In genomic region chr2:195660265-195660890, GRCh38 we compare ENCODE assay signal across 8 cellular contexts. TPM values are rescaled to one million over a fixed set of nuclear protein-coding genes. Genes with fewer than 3 reads are reported as not detected.
A peak's percentile ranks its signal among the peaks of the same experiment; 100 is the strongest.
DNase-seq lines count a peak whose midpoint lies in the region; ATAC-seq, FAIRE-seq and TF ChIP-seq lines count a peak whose summit lies in the region.

No MANE protein-coding gene starts in this region.

- no peaks in the 10 kb centered on the region for H3K27me3 ChIP-seq in K562 (ENCODE audit: control insufficient read depth in 2 of 2, insufficient read depth in 2 of 2, low read length in 2 of 2)

- no TSS peak for BruUV-seq in K562 (replicated peaks; lab: Mats Ljungman, UMichigan)

- POLR2A ChIA-PET in K562 (lab: Yijun Ruan, JAX): interaction anchor here (0.5 to 1.3 kb wide), 4 partner anchors 11 to 341 kb away, joined by 3 read pairs; no protein-coding TSS in a partner anchor

- FAIRE-seq in TTC549 (lab: Jason Lieb, UNC): peak; percentile 92
- peak; percentile 75 for FAIRE-seq in K562 (lab: Jason Lieb, UNC)

- H3K9ac ChIP-seq in K562 (ENCODE audit: insufficient read depth in 1 of 2, low read depth in 2 of 2, low read length in 2 of 2): peak overlapping the region in 1 of 2 experiments; percentile 83; a peak in 2 of 4 replicates

- 16% methylated on average over 5 of the region's 5 CpGs for WGBS in K562 (ENCODE audit: insufficient coverage, low coverage, missing lambda C conversion rate)

- H2AFZ ChIP-seq in K562 (ENCODE audit: low read depth, low read length): no peak overlapping the region

- no peaks in the 10 kb centered on the region for H3K9me1 ChIP-seq in K562 (ENCODE audit: control insufficient read depth, insufficient read depth, low read length)

- peaks cover 17% of the 10 kb centered on the region; the same call in 2 of the 3 replicates for H3K36me3 ChIP-seq in K562 (ENCODE audit: control insufficient read depth, insufficient read depth, low read length)

- in situ Hi-C loops in K562 (cut with MboI): loop anchor here (25.0 kb wide), 1 partner anchor 402 kb away; the partner anchor contains the start of gene DNAH7

- TF ChIP-seq EP300 in K562 (IDR thresholded peaks at IDR 0.05; ENCODE audit: low read length): no peak

- peak overlapping the region; percentile 79 for H3K4me2 ChIP-seq in K562 (ENCODE audit: insufficient read depth, low read length)

- peak; percentile 71 to 73 for TF ChIP-seq RAD21 in K562 (CRISPR knock-in tag; conservative IDR thresholded peaks at IDR 0.05 in 1 of 2, IDR thresholded peaks at IDR 0.05 in 1 of 2)

- DNase-seq in NCI-H510A treated with DMSO at 0.1 percent for 48 hours (lab: John Stamatoyannopoulos, UW) (peak; percentile 76), NCI-H510A (lab: John Stamatoyannopoulos, UW) (no peak), NCI-H1105 (lab: John Stamatoyannopoulos, UW) (peak; percentile 51), K562 (ENCODE audit: extremely low read depth in 1 of 4, low spot score in 3 of 4) (peak; percentile 24 to 79 (median 30)), kidney glomerular epithelial cell (lab: John Stamatoyannopoulos, UW) (peak; percentile 75)
- peak; percentile 78 to 81 for DNase-seq in stimulated activated CD4-positive, alpha-beta T cell treated with anti-CD3 and anti-CD28 coated beads, Interleukin-2, amount 100 ng/mL, for 48 hours

- TF ChIP-seq POLR2A in K562 (conservative IDR thresholded peaks at IDR 0.05): no peak

- peak overlapping the region; percentile 86; the same call in 1 of the 2 replicates for H3K4me3 ChIP-seq in K562

- intact Hi-C loops in K562 (cut with micrococcal nuclease): loop anchor here (1.0 to 10.0 kb wide), 7 partner anchors 84 to 407 kb away; partner anchors contain the start of gene DNAH7

- H3K4me1 ChIP-seq in K562 (replicated peaks in 1 of 2; ENCODE audit: control insufficient read depth in 2 of 2, insufficient read depth in 2 of 2, low read length in 2 of 2): peaks cover 11 to 14% of the 10 kb centered on the region in 2 experiments

- CTCF ChIA-PET in K562 (lab: Yijun Ruan, JAX; ENCODE audit: low intra/inter-chr PET ratio): interaction anchor here (1.0 to 1.2 kb wide), 2 partner anchors 85 to 162 kb away, joined by 3 to 4 read pairs; no protein-coding TSS in a partner anchor

- H3K27ac ChIP-seq in K562 (ENCODE audit: extremely low read depth, low read depth, low read length): peak overlapping the region; percentile 96

- H4K20me1 ChIP-seq in K562 (replicated peaks; ENCODE audit: control insufficient read depth, insufficient read depth, low read length): no peaks in the 10 kb centered on the region

- TF ChIP-seq CTCF in K562 (IDR thresholded peaks at IDR 0.05 in 2 of 3, conservative IDR thresholded peaks at IDR 0.05 in 1 of 3; ENCODE audit: insufficient read depth in 2 of 3, low read depth in 1 of 3, low read length in 3 of 3): peak; percentile 48 to 70 (median 65); a peak in 5 of 6 replicates

- no peak for ATAC-seq in K562
- ATAC-seq in GM19324 (IDR thresholded peaks at IDR 0.05; ENCODE audit: low FRiP score, unreplicated experiment): no peak

- peaks cover 76% of the 10 kb centered on the region for H3K79me2 ChIP-seq in K562 (ENCODE audit: control insufficient read depth, insufficient read depth, low read length)

- no peaks in the 10 kb centered on the region for H3K9me3 ChIP-seq in K562 (replicated peaks; ENCODE audit: control insufficient read depth, insufficient read depth, low read depth, low read length)

TF ChIP-seq in K562, 482 proteins besides CTCF, POLR2A, EP300 and RAD21:
- TF ChIP-seq ARID3A (IDR thresholded peaks at IDR 0.05; ENCODE audit: borderline replicate concordance, low read depth, low read length): peak; percentile 84
- no peak for TF ChIP-seq NUFIP1 (IDR thresholded peaks at IDR 0.05; ENCODE audit: partially characterized antibody)
- TF ChIP-seq YBX1 (IDR thresholded peaks at IDR 0.05): no peak
- TF ChIP-seq ZNF717 (CRISPR knock-in tag; IDR thresholded peaks at IDR 0.05): no peak
- TF ChIP-seq DEAF1 (CRISPR knock-in tag; IDR thresholded peaks at IDR 0.05): peak; percentile 37
- no peak for TF ChIP-seq NRF1 (conservative IDR thresholded peaks at IDR 0.05 in 1 of 2, IDR thresholded peaks at IDR 0.05 in 1 of 2)
- TF ChIP-seq TAF15 (IDR thresholded peaks at IDR 0.05; ENCODE audit: low read depth, low read length): no peak
- TF ChIP-seq SMC3 (conservative IDR thresholded peaks at IDR 0.05; ENCODE audit: insufficient read depth, low read depth, low read length): 0 out of 2 replicates have a peak, but pooled peaks have one; percentile 21
- no peak for TF ChIP-seq FOXA3 (CRISPR knock-in tag; conservative IDR thresholded peaks at IDR 0.05 in 1 of 2, IDR thresholded peaks at IDR 0.05 in 1 of 2)
- TF ChIP-seq BRD9 (IDR thresholded peaks at IDR 0.05; ENCODE audit: low read depth, partially characterized antibody): peak; percentile 65
- TF ChIP-seq ZFX (CRISPR knock-in tag; IDR thresholded peaks at IDR 0.05): no peak
- TF ChIP-seq SMARCC2 (IDR thresholded peaks at IDR 0.05; ENCODE audit: low read depth): no peak
- TF ChIP-seq PHF20 (IDR thresholded peaks at IDR 0.05; ENCODE audit: partially characterized antibody): no peak
- TF ChIP-seq, protein P1, sequence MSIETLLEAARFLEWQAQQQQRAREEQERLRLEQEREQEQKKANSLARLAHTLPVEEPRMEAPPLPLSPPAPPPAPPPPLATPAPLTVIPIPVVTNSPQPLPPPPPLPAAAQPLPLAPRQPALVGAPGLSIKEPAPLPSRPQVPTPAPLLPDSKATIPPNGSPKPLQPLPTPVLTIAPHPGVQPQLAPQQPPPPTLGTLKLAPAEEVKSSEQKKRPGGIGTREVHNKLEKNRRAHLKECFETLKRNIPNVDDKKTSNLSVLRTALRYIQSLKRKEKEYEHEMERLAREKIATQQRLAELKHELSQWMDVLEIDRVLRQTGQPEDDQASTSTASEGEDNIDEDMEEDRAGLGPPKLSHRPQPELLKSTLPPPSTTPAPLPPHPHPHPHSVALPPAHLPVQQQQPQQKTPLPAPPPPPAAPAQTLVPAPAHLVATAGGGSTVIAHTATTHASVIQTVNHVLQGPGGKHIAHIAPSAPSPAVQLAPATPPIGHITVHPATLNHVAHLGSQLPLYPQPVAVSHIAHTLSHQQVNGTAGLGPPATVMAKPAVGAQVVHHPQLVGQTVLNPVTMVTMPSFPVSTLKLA (conservative IDR thresholded peaks at IDR 0.05): 0 out of 4 replicates have a peak, but pooled peaks of 1 of the 2 experiments have one; percentile 9
- 0 out of 2 replicates have a peak, but pooled peaks have one; percentile 8 for TF ChIP-seq EP400 (IDR thresholded peaks at IDR 0.05)
- no peak for TF ChIP-seq DACH1 (IDR thresholded peaks at IDR 0.05; ENCODE audit: partially characterized antibody)

RNA-seq across cellular contexts. Expression of gene SLC39A10, which starts 3.4 kb away (rescaled TPM):
- total RNA-seq in K562 (2011; cell fraction: chromatin; rRNA removed; ENCODE audit: low replicate concordance): 34.4 and 95.3 TPM in 2 replicates
- 38.0 and 44.5 TPM in 2 replicates for total RNA-seq in K562 (2011; cell fraction: nucleolus; rRNA removed)
- 59.2 and 86.5 TPM in 2 replicates for total RNA-seq in K562 (2011; cell fraction: nucleoplasm; rRNA removed)
- total RNA-seq in K562 (2014; rRNA removed) (16.7 and 20.6 TPM in 2 replicates), K562 (2014; rRNA removed; fragmentation: Illumina TruSeq; extraction: Trizol) (40.1 and 42.6 TPM in 2 replicates), K562 (2015; rRNA removed; fragmentation: Illumina TruSeq; extraction: Trizol) (36.5 and 37.7 TPM in 2 replicates), K562 (2021) (34.8 and 35.5 TPM in 2 replicates)
- polyA plus RNA-seq in K562 (2011; rRNA removed) (34.2 and 37.8 TPM in 2 replicates), K562 (2014; fragmentation: Illumina TruSeq; extraction: Trizol) (20.6 and 23.1 TPM in 2 replicates), K562 (2014; fragmentation: Nextera tagmentation; extraction: Ambion mirVana) (10 to 100 TPM; 14.5 to 18.2 TPM), K562 (2014; rRNA removed) (12.5 and 13.7 TPM in 2 replicates)
- 7.7 and 16.7 TPM in 2 replicates for polyA plus RNA-seq in K562 (2011; cell fraction: cytosol; rRNA removed)
- polyA plus RNA-seq in K562 (2011; cell fraction: nucleus; rRNA removed): 18.3 and 28.9 TPM in 2 replicates
- 13.0 and 15.7 TPM in 2 replicates for polyA plus RNA-seq in K562 (2012)
- polyA minus RNA-seq in K562 (2011; rRNA and poly(A)+ RNA removed): 118 and 121 TPM in 2 replicates
- polyA minus RNA-seq in K562 (2011; cell fraction: cytosol; rRNA and poly(A)+ RNA removed): 26.0 and 45.5 TPM in 2 replicates
- 28.3 and 51.6 TPM in 2 replicates for polyA minus RNA-seq in K562 (2011; cell fraction: nucleus; rRNA and poly(A)+ RNA removed)
